In genomic region chr22:36239150-36239400, GRCh38 we compare ENCODE assay signal across 8 cellular contexts. TPM values are rescaled to one million over a fixed set of nuclear protein-coding genes. Genes with fewer than 3 reads are reported as not detected.
A peak's percentile ranks its signal among the peaks of the same experiment; 100 is the strongest.
DNase-seq lines count a peak whose midpoint lies in the region; ATAC-seq and TF ChIP-seq lines count a peak whose summit lies in the region.

No MANE protein-coding gene starts in this region.

- POLR2A ChIA-PET in activated CD4-positive, alpha-beta T cell treated with anti-CD3 and anti-CD28 coated beads for 36 hours (lab: Charles Lee): interaction anchor here (0.6 to 1.7 kb wide), 6 partner anchors 12 to 591 kb away, joined by 3 to 6 read pairs (median 4); partner anchors contain the start of gene APOL1
- POLR2A ChIA-PET in T-cell (lab: Charles Lee): interaction anchor here in 1 of 2 donors (0.6 to 0.7 kb wide), 2 partner anchors 14 to 44 kb away, joined by 3 to 9 read pairs; partner anchors contain the start of gene APOL1

- intact Hi-C loops in activated CD4-positive, alpha-beta T cell treated with anti-CD3 and anti-CD28 coated beads for 36 hours (cut with DNase I, micrococcal nuclease): loop anchor here (1.0 to 5.0 kb wide), 6 partner anchors 14 to 290 kb away; partner anchors contain the start of genes APOL1 (in 2 of the 2) and EIF3D (in 1 of the 2)

- peaks cover 45% of the 10 kb centered on the region for H3K36me3 Mint-ChIP-seq in activated CD4-positive, alpha-beta T cell treated with anti-CD3 and anti-CD28 coated beads for 36 hours (ENCODE audit: low read depth)
- H3K36me3 Mint-ChIP-seq in T-cell: peaks cover 31% of the 10 kb centered on the region
- peaks cover 13% of the 10 kb centered on the region for H3K36me3 Mint-ChIP-seq in progenitor cell of endocrine pancreas (ENCODE audit: insufficient read depth)

- H3K9me3 Mint-ChIP-seq in activated CD4-positive, alpha-beta T cell treated with anti-CD3 and anti-CD28 coated beads for 36 hours (ENCODE audit: low read depth): no peaks in the 10 kb centered on the region
- peaks cover 0 to 5% (median 0%) of the 10 kb centered on the region in 3 donors for H3K9me3 Mint-ChIP-seq in T-cell
- peaks cover 10% of the 10 kb centered on the region for H3K9me3 Mint-ChIP-seq in progenitor cell of endocrine pancreas (ENCODE audit: low read depth)

- peaks cover 47% of the 10 kb centered on the region for H3K4me1 Mint-ChIP-seq in activated CD4-positive, alpha-beta T cell treated with anti-CD3 and anti-CD28 coated beads for 36 hours
- peaks cover 56 to 62% (median 59%) of the 10 kb centered on the region in 3 donors for H3K4me1 Mint-ChIP-seq in T-cell
- peaks cover 32% of the 10 kb centered on the region for H3K4me1 Mint-ChIP-seq in progenitor cell of endocrine pancreas (ENCODE audit: low read depth)

- no peaks in the 10 kb centered on the region for H3K27me3 Mint-ChIP-seq in activated CD4-positive, alpha-beta T cell treated with anti-CD3 and anti-CD28 coated beads for 36 hours
- no peaks in the 10 kb centered on the region for H3K27me3 Mint-ChIP-seq in T-cell
- no peaks in the 10 kb centered on the region for H3K27me3 Mint-ChIP-seq in progenitor cell of endocrine pancreas

- DNase-seq in activated CD4-positive, alpha-beta T cell treated with anti-CD3 and anti-CD28 coated beads for 36 hours: peak; percentile 32
- DNase-seq in activated CD4-positive, alpha-beta T cell treated with anti-CD3 and anti-CD28 coated beads, Interleukin-2, amount 50 U/mL, for 4 hours: no peak
- DNase-seq in T-cell (peak in 1 of 34 experiments; percentile 14), fibroblast of pulmonary artery (ENCODE audit: low read depth) (no peak), progenitor cell of endocrine pancreas (ENCODE audit: low spot score, unreplicated experiment) (no peak), cerebellar cortex (ENCODE audit: low spot score) (no peak), NOMO-1 treated with DMSO at 0.1 percent for 48 hours (lab: John Stamatoyannopoulos, UW; ENCODE audit: unreplicated experiment) (no peak)

- H3K4me3 Mint-ChIP-seq in activated CD4-positive, alpha-beta T cell treated with anti-CD3 and anti-CD28 coated beads for 36 hours: peak overlapping the region; percentile 98
- H3K4me3 Mint-ChIP-seq in T-cell (peak overlapping the region; percentile 99 to 100 (median 99)), progenitor cell of endocrine pancreas (ENCODE audit: low read depth) (peak overlapping the region; percentile 92)

- H3K4me3 ChIP-seq in fibroblast of pulmonary artery (replicated peaks; ENCODE audit: low read depth, low read length): peak overlapping the region; percentile 65

- peak overlapping the region; percentile 99 for H3K27ac Mint-ChIP-seq in activated CD4-positive, alpha-beta T cell treated with anti-CD3 and anti-CD28 coated beads for 36 hours
- H3K27ac Mint-ChIP-seq in T-cell (peak overlapping the region; percentile 96 to 99), progenitor cell of endocrine pancreas (peak overlapping the region; percentile 95)

- TF ChIP-seq CTCF in fibroblast of pulmonary artery (IDR thresholded peaks at IDR 0.05; ENCODE audit: low read length, missing control alignments) (no peak), progenitor cell of endocrine pancreas (IDR thresholded peaks at IDR 0.05; ENCODE audit: unreplicated experiment) (no peak)

- ATAC-seq in activated CD4-positive, alpha-beta T cell treated with anti-CD3 and anti-CD28 coated beads for 36 hours: no peak
- ATAC-seq in T-cell (replicated peaks in 1 of 4): peak in 3 of 4 experiments; percentile 29 to 38 (median 29)
- no peak for ATAC-seq in HG03520 (IDR thresholded peaks at IDR 0.05; ENCODE audit: unreplicated experiment)

- CTCF ChIA-PET in activated CD4-positive, alpha-beta T cell treated with anti-CD3 and anti-CD28 coated beads for 36 hours (lab: Charles Lee): interaction anchor here (0.6 to 4.4 kb wide), 26 partner anchors 12 to 293 kb away, joined by 3 to 46 read pairs (median 4); partner anchors contain the start of genes APOL1, APOL3 and FOXRED2
- CTCF ChIA-PET in T-cell (lab: Charles Lee): interaction anchor here in 1 of 2 donors (0.6 to 1.7 kb wide), 11 partner anchors 14 to 988 kb away, joined by 3 to 6 read pairs (median 4); partner anchors contain the start of genes APOL1 and IFT27

RNA-seq across cellular contexts. Expression of gene APOL2, which starts 0.3 kb away (rescaled TPM):
- 10 to 100 TPM; 64.5 TPM for total RNA-seq in activated CD4-positive, alpha-beta T cell treated with anti-CD3 and anti-CD28 coated beads for 36 hours
- total RNA-seq in T-cell: 10 to 100 TPM; 38.3 to 80.7 (median 70.6) TPM
- 18.8 and 19.3 TPM in 2 replicates for total RNA-seq in progenitor cell of endocrine pancreas

RNA-seq across cellular contexts. Expression of gene APOL1, which starts 13.9 kb away (rescaled TPM):
- 10 to 100 TPM; 32.0 to 37.2 TPM for total RNA-seq in activated CD4-positive, alpha-beta T cell treated with anti-CD3 and anti-CD28 coated beads for 36 hours
- total RNA-seq in T-cell: 10 to 100 TPM; 15.7 to 29.5 (median 19.8) TPM
- total RNA-seq in progenitor cell of endocrine pancreas: 0.12 TPM in 1 of 2 replicates, not detected in the other

RNA-seq across cellular contexts. Expression of gene APOL4, which starts 37.5 kb away (rescaled TPM):
- total RNA-seq in activated CD4-positive, alpha-beta T cell treated with anti-CD3 and anti-CD28 coated beads for 36 hours: under 1 TPM; 0.16 to 0.21 TPM
- total RNA-seq in T-cell (under 1 TPM in 2 of 5 donors, not detected in 3; 0.22 to 0.72 TPM), progenitor cell of endocrine pancreas (not detected in 2 replicates)

Comparison
In these comparisons a context has a peak if more than half of its experiments do, and no peak if none do; other contexts are left out.
1. ATAC-seq: peak in T-cell (3 of 4); none in activated CD4-positive, alpha-beta T cell treated with anti-CD3 and anti-CD28 coated beads for 36 hours (single experiment) and HG03520 (single experiment).
2. RNA of gene APOL1, which starts 13.9 kb away (total RNA-seq): 32.0 to 37.2 TPM in activated CD4-positive, alpha-beta T cell treated with anti-CD3 and anti-CD28 coated beads for 36 hours and 15.7 to 29.5 TPM in T-cell; 0.12 TPM in progenitor cell of endocrine pancreas; every median in the first group is over 10 times any median in the second.
3. Peak in every context shown above with its lines, with median percentiles within 50 percentile points of each other: H3K27ac Mint-ChIP-seq and H3K4me3 Mint-ChIP-seq.